1 cellular context compared by ENCODE assay signal in genomic region chr17:64056269-64057005, GRCh38.
TF ChIP-seq lines count a peak whose summit lies in the region.

No MANE protein-coding gene starts in this region.

TF ChIP-seq in GM12878, 131 proteins besides CTCF, POLR2A, EP300 and RAD21 (continued from another document and continues in another):
- TF ChIP-seq NFIC (IDR thresholded peaks at IDR 0.05; ENCODE audit: low read depth, low read length), result peak; percentile 43; the same call in 1 of the 2 replicates
- no peak for TF ChIP-seq CEBPZ (IDR thresholded peaks at IDR 0.05; ENCODE audit: low read depth, low read length)
- peak; percentile 28; the same call in 1 of the 2 replicates for TF ChIP-seq TCF3 (IDR thresholded peaks at IDR 0.05; ENCODE audit: borderline replicate concordance, insufficient read depth, low read depth, low read length)
- peak; percentile 93 for TF ChIP-seq CUX1 (IDR thresholded peaks at IDR 0.05; ENCODE audit: insufficient replicate concordance, low read depth, low read length)
- no peak for TF ChIP-seq USF1 (IDR thresholded peaks at IDR 0.05; ENCODE audit: borderline replicate concordance, extremely low read length, insufficient read depth, low read depth, low read length)
- no peak for TF ChIP-seq FOXK2 (IDR thresholded peaks at IDR 0.05)
- no peak for TF ChIP-seq STAT3 (IDR thresholded peaks at IDR 0.05; ENCODE audit: low read depth, low read length)
- TF ChIP-seq ASH2L (IDR thresholded peaks at IDR 0.05; ENCODE audit: borderline replicate concordance, low read depth), result no peak
- TF ChIP-seq ATF2 (IDR thresholded peaks at IDR 0.05; ENCODE audit: low read length), result peak; percentile 88
- no peak for TF ChIP-seq ZZZ3 (IDR thresholded peaks at IDR 0.05; ENCODE audit: control insufficient read depth, insufficient read length, low read depth)
- TF ChIP-seq LARP7 (IDR thresholded peaks at IDR 0.05), result no peak
- TF ChIP-seq HCFC1 (IDR thresholded peaks at IDR 0.05; ENCODE audit: low read length), result no peak
- TF ChIP-seq BCL3 (IDR thresholded peaks at IDR 0.05; ENCODE audit: borderline replicate concordance, insufficient read depth, low read depth, low read length, poor library complexity, severe bottlenecking), result no peak
- no peak for TF ChIP-seq HSF1 (IDR thresholded peaks at IDR 0.05; ENCODE audit: low read depth, low read length)
- TF ChIP-seq MLLT1 (IDR thresholded peaks at IDR 0.05), result no peak
- no peak for TF ChIP-seq RFX5 (IDR thresholded peaks at IDR 0.05; ENCODE audit: low read depth, low read length)
- no peak for TF ChIP-seq ZNF217 (IDR thresholded peaks at IDR 0.05)
- TF ChIP-seq POLR2AphosphoS2 (IDR thresholded peaks at IDR 0.05; ENCODE audit: low read depth, low read length), result no peak
- TF ChIP-seq SUZ12 (IDR thresholded peaks at IDR 0.05; ENCODE audit: unreplicated experiment), result no peak
- no peak for TF ChIP-seq USF2 (IDR thresholded peaks at IDR 0.05; ENCODE audit: borderline replicate concordance, low read depth, low read length)
- no peak for TF ChIP-seq JUND (IDR thresholded peaks at IDR 0.05; ENCODE audit: low read depth, low read length)
- no peak for TF ChIP-seq ATF3 (IDR thresholded peaks at IDR 0.05; ENCODE audit: borderline replicate concordance, extremely low read depth, low read depth, low read length)
- 0 out of 2 replicates have a peak, but pooled peaks have one; percentile 24 for TF ChIP-seq IRF4 (IDR thresholded peaks at IDR 0.05; ENCODE audit: low read depth, low read length)
- no peak for TF ChIP-seq RAD51 (IDR thresholded peaks at IDR 0.05)
- peak; percentile 90 to 92 for TF ChIP-seq IKZF2 (IDR thresholded peaks at IDR 0.05)
- no peak for TF ChIP-seq E2F4 (IDR thresholded peaks at IDR 0.05; ENCODE audit: low read depth, low read length)
- TF ChIP-seq YBX1 (IDR thresholded peaks at IDR 0.05), result no peak
- no peak for TF ChIP-seq KLF5 (IDR thresholded peaks at IDR 0.05; ENCODE audit: partially characterized antibody)
- TF ChIP-seq NRF1 (conservative IDR thresholded peaks at IDR 0.05; ENCODE audit: low read depth, low read length), result no peak
- TF ChIP-seq ZBED1 (IDR thresholded peaks at IDR 0.05; ENCODE audit: borderline replicate concordance), result no peak
- TF ChIP-seq ZNF207 (IDR thresholded peaks at IDR 0.05; ENCODE audit: borderline replicate concordance), result no peak
- TF ChIP-seq ZNF687 (IDR thresholded peaks at IDR 0.05), result no peak
- TF ChIP-seq ZNF24 (IDR thresholded peaks at IDR 0.05), result no peak
- TF ChIP-seq TBL1XR1 (IDR thresholded peaks at IDR 0.05; ENCODE audit: low read depth, low read length), result no peak
- TF ChIP-seq YY1 (IDR thresholded peaks at IDR 0.05; ENCODE audit: low read depth, low read length), result no peak
